17 cellular contexts compared by ENCODE assay signal in the genomic region with DNA sequence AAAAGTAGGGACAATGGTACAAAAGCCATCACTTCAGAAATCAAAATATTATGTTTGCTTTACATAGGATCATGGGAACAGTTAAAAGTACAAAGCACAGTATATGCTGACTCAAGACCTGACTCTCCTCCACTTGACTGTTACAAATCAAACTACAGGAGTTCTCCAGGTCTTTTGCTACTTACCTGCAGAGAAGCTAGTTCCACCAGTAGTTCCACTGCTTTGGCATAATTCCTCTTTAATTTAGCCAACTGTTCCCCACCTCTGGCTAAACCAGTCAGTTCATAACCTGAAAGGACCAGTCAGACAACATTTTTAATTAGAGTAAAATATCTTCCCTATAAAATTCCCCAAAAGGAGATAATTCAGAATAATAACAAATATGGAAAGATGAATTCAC. TPM values are rescaled to one million over a fixed set of nuclear protein-coding genes. Genes with fewer than 3 reads are reported as not detected.
DNase-seq lines count a peak whose midpoint lies in the region; ATAC-seq, FAIRE-seq and TF ChIP-seq lines count a peak whose summit lies in the region.
"Had no signal": no experiment of that assay in that cellular context is flagged by ENCODE, and none has a peak within 500 bp of the region (broad histone marks: within the 10 kb centered on the region; RNA-seq: fewer than 3 reads in every experiment).

No MANE protein-coding gene starts in this region.

- peaks cover 44% of the 10 kb centered on the region for H3K36me3 Mint-ChIP-seq in activated CD4-positive, alpha-beta memory T cell treated with anti-CD3 and anti-CD28 coated beads, Interleukin-2, amount 10 ng/mL, durations not matched to agents 7 days and 5 days (ENCODE audit: low read depth)

- peaks cover 29% of the 10 kb centered on the region for H3K36me3 ChIP-seq in mammary epithelial cell (ENCODE audit: insufficient read depth, low read length)
- no peaks in the 10 kb centered on the region for H3K36me3 ChIP-seq in breast epithelium
- H3K36me3 ChIP-seq in bronchial epithelial cell (ENCODE audit: control insufficient read depth, insufficient read depth, low read length), result peaks cover 6% of the 10 kb centered on the region
- H3K36me3 ChIP-seq in prostate gland, result peaks cover 0 to 5% of the 10 kb centered on the region in 2 donors

- dilution Hi-C loops in mammary epithelial cell (cut with HindIII; ENCODE audit: low sequenced_read_pairs), result no loop called here

- CTCF ChIA-PET in mammary epithelial cell (lab: Charles Lee; ENCODE audit: low non-redundant PET), result no interaction called here
- CTCF ChIA-PET in activated CD4-positive, alpha-beta memory T cell treated with anti-CD3 and anti-CD28 coated beads, Interleukin-2, amount 10 ng/mL, durations not matched to agents 7 days and 5 days (lab: Charles Lee), result interaction anchor here (1.3 kb wide), 1 partner anchor 14 kb away, joined by 3 read pairs; a partner anchor contains a TSS

- H3K27ac ChIP-seq in mammary epithelial cell (ENCODE audit: insufficient read depth, low read depth, low read length) (peak overlapping the region; percentile 4), breast epithelium (peak overlapping the region in 1 of 2 donors; percentile 33), prostate gland (peak overlapping the region in 1 of 2 donors; percentile 23)

- H3K9ac ChIP-seq in mammary epithelial cell (ENCODE audit: insufficient read depth, low read length), result no peak overlapping the region

- peaks cover 4% of the 10 kb centered on the region for H3K79me2 ChIP-seq in mammary epithelial cell (ENCODE audit: insufficient read depth, low read length)

- TF ChIP-seq CTCF in mammary epithelial cell (conservative IDR thresholded peaks at IDR 0.05 in 1 of 2, IDR thresholded peaks at IDR 0.05 in 1 of 2; ENCODE audit: extremely low read depth in 1 of 2, insufficient read depth in 1 of 2, low read depth in 1 of 2, low read length in 2 of 2) (no peak), breast epithelium (IDR thresholded peaks at IDR 0.05) (no peak), bronchial epithelial cell (IDR thresholded peaks at IDR 0.05; ENCODE audit: insufficient read depth, low read length, severe bottlenecking) (no peak), prostate gland (IDR thresholded peaks at IDR 0.05) (no peak)

- FAIRE-seq in bronchial epithelial cell (lab: Jason Lieb, UNC), result no peak
- FAIRE-seq: A204.1, GM12878, H1, HepG2, HTR-8/SVneo had no signal

- POLR2A ChIA-PET in activated CD4-positive, alpha-beta memory T cell treated with anti-CD3 and anti-CD28 coated beads, Interleukin-2, amount 10 ng/mL, durations not matched to agents 7 days and 5 days (lab: Charles Lee), result no interaction called here

- no peak for ATAC-seq in GM21528 (IDR thresholded peaks at IDR 0.05; ENCODE audit: low FRiP score, unreplicated experiment)
- ATAC-seq: GM12878, HepG2 had no signal

- H3K4me3 ChIP-seq in mammary epithelial cell (replicated peaks in 1 of 3; ENCODE audit: insufficient read depth in 1 of 3, low read depth in 2 of 3, low read length in 3 of 3) (no peak overlapping the region), breast epithelium (no peak overlapping the region), bronchial epithelial cell (ENCODE audit: low read depth, low read length) (no peak overlapping the region), prostate gland (no peak overlapping the region)
- H3K4me3 ChIP-seq: GM12878, HAP-1 had no signal

- peaks cover 11% of the 10 kb centered on the region for H3K4me1 Mint-ChIP-seq in activated CD4-positive, alpha-beta memory T cell treated with anti-CD3 and anti-CD28 coated beads, Interleukin-2, amount 10 ng/mL, durations not matched to agents 7 days and 5 days
- H3K4me1 Mint-ChIP-seq: B cell; CD4-positive, alpha-beta memory T cell had no signal

- H3K27ac Mint-ChIP-seq in activated CD4-positive, alpha-beta memory T cell treated with anti-CD3 and anti-CD28 coated beads, Interleukin-2, amount 10 ng/mL, durations not matched to agents 7 days and 5 days, result no peak overlapping the region
- H3K27ac Mint-ChIP-seq: B cell had no signal

- H3K4me2 ChIP-seq in mammary epithelial cell (ENCODE audit: insufficient read depth, low read depth, low read length), result no peak overlapping the region

- intact Hi-C loops in mammary epithelial cell (cut with micrococcal nuclease) (no loop called here), breast epithelium (cut with DNase I; ENCODE audit: low total_unique reads) (no loop called here), prostate gland (cut with DNase I) (no loop called here)

- no peaks in the 10 kb centered on the region for H4K20me1 ChIP-seq in mammary epithelial cell (ENCODE audit: insufficient read depth, low read length)

- TF ChIP-seq POLR2A in breast epithelium (IDR thresholded peaks at IDR 0.05) (no peak), prostate gland (IDR thresholded peaks at IDR 0.05) (no peak)

- no TSS peak for BruUV-seq in mammary epithelial cell (replicated peaks; lab: Mats Ljungman, UMichigan)

- H3K4me3 Mint-ChIP-seq in activated CD4-positive, alpha-beta memory T cell treated with anti-CD3 and anti-CD28 coated beads, Interleukin-2, amount 10 ng/mL, durations not matched to agents 7 days and 5 days, result no peak overlapping the region
- H3K4me3 Mint-ChIP-seq: B cell; CD4-positive, alpha-beta memory T cell had no signal

- DNase-seq in mammary epithelial cell (no peak), breast epithelium (ENCODE audit: low spot score in 2 of 2) (no peak), bronchial epithelial cell (ENCODE audit: low read depth) (peak; percentile 34), prostate gland (ENCODE audit: low spot score) (peak; percentile 48), MV-4-11 (lab: John Stamatoyannopoulos, UW) (no peak)
- no peak for DNase-seq in activated CD4-positive, alpha-beta memory T cell treated with anti-CD3 and anti-CD28 coated beads, Interleukin-2, amount 10 ng/mL, durations not matched to agents 7 days and 5 days
- DNase-seq: C1 segment of cervical spinal cord; CD4-positive, alpha-beta memory T cell; DMS79 had no signal

- H3K4me1 ChIP-seq in mammary epithelial cell (ENCODE audit: insufficient read depth, low read length) (peaks cover 20% of the 10 kb centered on the region), breast epithelium (no peaks in the 10 kb centered on the region), prostate gland (replicated peaks) (peaks cover 10% of the 10 kb centered on the region)
- H3K4me1 ChIP-seq: HAP-1 had no signal

- no peaks in the 10 kb centered on the region for H3K27me3 Mint-ChIP-seq in activated CD4-positive, alpha-beta memory T cell treated with anti-CD3 and anti-CD28 coated beads, Interleukin-2, amount 10 ng/mL, durations not matched to agents 7 days and 5 days
- H3K27me3 Mint-ChIP-seq: B cell; CD4-positive, alpha-beta memory T cell had no signal

- H3K9me3 Mint-ChIP-seq in activated CD4-positive, alpha-beta memory T cell treated with anti-CD3 and anti-CD28 coated beads, Interleukin-2, amount 10 ng/mL, durations not matched to agents 7 days and 5 days, result no peaks in the 10 kb centered on the region
- H3K9me3 Mint-ChIP-seq: CD4-positive, alpha-beta memory T cell had no signal

- no peak overlapping the region for H2AFZ ChIP-seq in mammary epithelial cell (ENCODE audit: low read depth, low read length)

- no peaks in the 10 kb centered on the region for H3K9me3 ChIP-seq in mammary epithelial cell (replicated peaks; ENCODE audit: insufficient read depth, low read length)
- H3K9me3 ChIP-seq in breast epithelium, result no peaks in the 10 kb centered on the region
- no peaks in the 10 kb centered on the region for H3K9me3 ChIP-seq in prostate gland
- H3K9me3 ChIP-seq: HAP-1 had no signal

- in situ Hi-C loops in mammary epithelial cell (cut with MboI; ENCODE audit: low sequenced_read_pairs in 2 of 2), result no loop called here

- H3K27me3 ChIP-seq in mammary epithelial cell (ENCODE audit: insufficient read depth, low read length) (no peaks in the 10 kb centered on the region), breast epithelium (no peaks in the 10 kb centered on the region), bronchial epithelial cell (ENCODE audit: control insufficient read depth, insufficient read depth, low read length) (no peaks in the 10 kb centered on the region), prostate gland (replicated peaks; ENCODE audit: insufficient read depth) (no peaks in the 10 kb centered on the region)

RNA-seq across cellular contexts. Expression of a gene that starts 14.0 kb away (rescaled TPM):
- 100 to 1,000 TPM in 1 of 2 donors, 10 to 100 TPM in 1; 87.1 to 124 TPM for total RNA-seq in mammary epithelial cell
- 46.9 TPM for polyA plus RNA-seq in mammary epithelial cell
- polyA minus RNA-seq in mammary epithelial cell, result 34.1 TPM
- 100 to 1,000 TPM in 1 of 3 donors, 10 to 100 TPM in 2; 58.0 to 102 (median 75.2) TPM for total RNA-seq in breast epithelium
- total RNA-seq in bronchial epithelial cell, result 126 and 155 TPM in 2 replicates
- total RNA-seq in prostate gland, result 100 to 1,000 TPM in 1 of 2 donors, 10 to 100 TPM in 1; 94.3 to 101 TPM
- 10 to 100 TPM; 46.7 to 48.2 TPM for total RNA-seq in activated CD4-positive, alpha-beta memory T cell treated with anti-CD3 and anti-CD28 coated beads, Interleukin-2, amount 10 ng/mL, durations not matched to agents 7 days and 5 days

RNA-seq across cellular contexts. Expression of a gene that starts 14.5 kb away (rescaled TPM):
- total RNA-seq in mammary epithelial cell (100 to 1,000 TPM; 120 to 198 TPM), breast epithelium (100 to 1,000 TPM in 1 of 3 donors, 10 to 100 TPM in 2; 63.9 to 107 (median 89.4) TPM), bronchial epithelial cell (356 and 395 TPM in 2 replicates), prostate gland (10 to 100 TPM; 53.1 to 63.6 TPM)
- polyA plus RNA-seq in mammary epithelial cell, result 156 TPM
- polyA minus RNA-seq in mammary epithelial cell, result 264 TPM
- total RNA-seq in activated CD4-positive, alpha-beta memory T cell treated with anti-CD3 and anti-CD28 coated beads, Interleukin-2, amount 10 ng/mL, durations not matched to agents 7 days and 5 days, result 100 to 1,000 TPM; 120 to 129 TPM

Comparison
In these comparisons a context has a peak if more than half of its experiments do, and no peak if none do; other contexts are left out.
1. DNase-seq: peak in bronchial epithelial cell (single experiment) and prostate gland (single experiment); none in mammary epithelial cell (single experiment), breast epithelium (0 of 2), activated CD4-positive, alpha-beta memory T cell treated with anti-CD3 and anti-CD28 coated beads, Interleukin-2, amount 10 ng/mL, durations not matched to agents 7 days and 5 days (single experiment) and MV-4-11 (single experiment).